In the genomic region with DNA sequence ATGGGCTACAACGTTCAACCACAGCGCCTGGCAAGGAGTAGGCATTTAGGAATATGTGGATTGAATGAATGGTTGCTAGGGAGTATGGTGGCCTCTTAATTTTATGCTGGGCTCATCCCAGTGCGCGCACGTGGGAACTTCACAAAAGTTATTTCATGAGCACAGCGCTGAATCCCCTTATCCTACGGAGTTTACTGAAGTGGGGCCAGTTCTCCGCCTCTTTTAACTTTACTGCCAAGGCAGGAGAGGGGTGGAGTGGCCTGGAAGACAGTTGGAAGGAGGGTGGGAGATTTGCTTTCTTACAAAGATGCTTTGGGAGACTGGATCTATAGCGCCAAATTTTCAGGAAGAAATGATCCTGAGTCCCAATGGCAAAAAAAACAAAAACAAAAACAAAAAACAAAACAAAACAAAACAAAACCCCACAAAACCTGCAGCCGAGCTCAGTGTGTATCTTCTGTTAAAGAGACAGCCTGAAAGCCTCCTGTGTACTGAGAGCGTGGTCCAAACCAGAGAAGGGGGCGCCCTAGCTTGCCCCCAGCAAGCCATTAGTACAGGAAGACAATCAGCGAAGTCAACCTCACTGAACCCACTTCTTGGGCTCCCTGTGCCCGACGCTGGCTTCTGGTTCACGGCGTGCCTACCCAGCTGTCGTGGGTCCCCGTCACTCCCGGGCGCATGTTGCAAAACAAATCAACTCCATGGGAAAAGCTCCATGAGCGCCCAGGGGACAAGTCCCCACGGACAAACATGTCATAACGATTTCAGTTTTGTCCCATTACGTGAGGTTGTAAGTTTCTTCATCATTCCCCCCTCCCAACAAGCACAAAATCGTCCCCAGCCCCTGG, we compare ENCODE assay signal across 10 cellular contexts.
DNase-seq lines count a peak whose midpoint lies in the region; ATAC-seq and TF ChIP-seq lines count a peak whose summit lies in the region.
"Had no signal": no experiment of that assay in that cellular context is flagged by ENCODE, and none has a peak within 500 bp of the region (broad histone marks: within the 10 kb centered on the region; RNA-seq: fewer than 3 reads in every experiment).

No MANE protein-coding gene starts in this region.

- peak; percentile 14 for DNase-seq in NCI-H1092 treated with DMSO at 0.1 percent for 48 hours (lab: John Stamatoyannopoulos, UW)
- no peak for DNase-seq in NCI-H1092 (lab: John Stamatoyannopoulos, UW)
- DNase-seq in chondrocyte (ENCODE audit: low spot score) = no peak
- DNase-seq in lower lobe of right lung = no peak
- no peak for DNase-seq in inferior parietal cortex (ENCODE audit: extremely low spot score)
- DNase-seq in midbrain (lab: John Stamatoyannopoulos, UW) = no peak
- DNase-seq: NCI-H2029 had no signal

- ATAC-seq in lower lobe of right lung (no peak), GM19455 (IDR thresholded peaks at IDR 0.05; ENCODE audit: unreplicated experiment) (no peak)

- no peaks in the 10 kb centered on the region for H3K36me3 ChIP-seq in lower lobe of right lung
- H3K36me3 ChIP-seq in subcutaneous abdominal adipose tissue (ENCODE audit: control insufficient read depth in 5 of 5, insufficient read depth in 5 of 5, low read length in 5 of 5) = no peaks in the 10 kb centered on the region

- H3K27me3 Mint-ChIP-seq in chondrocyte (ENCODE audit: low read depth) = peaks cover 62% of the 10 kb centered on the region

- no peak overlapping the region for H3K9ac ChIP-seq in subcutaneous abdominal adipose tissue (ENCODE audit: low read length in 5 of 5)

- H3K4me1 ChIP-seq in lower lobe of right lung (no peaks in the 10 kb centered on the region), subcutaneous abdominal adipose tissue (ENCODE audit: control insufficient read depth in 5 of 5, insufficient read depth in 5 of 5, low read length in 5 of 5) (peaks cover 0 to 27% (median 25%) of the 10 kb centered on the region in 5 donors)

- H3K9me3 Mint-ChIP-seq in chondrocyte (ENCODE audit: low read depth) = no peaks in the 10 kb centered on the region

- H3K9me3 ChIP-seq in lower lobe of right lung (no peaks in the 10 kb centered on the region), subcutaneous abdominal adipose tissue (ENCODE audit: control insufficient read depth in 5 of 5, low read length in 5 of 5) (no peaks in the 10 kb centered on the region)

- intact Hi-C loops in lower lobe of right lung (cut with DNase I) = no loop called here

- no peak overlapping the region for H3K27ac Mint-ChIP-seq in chondrocyte (ENCODE audit: unreplicated experiment)

- H3K27me3 ChIP-seq in lower lobe of right lung (ENCODE audit: low read depth) (peaks cover 27% of the 10 kb centered on the region), subcutaneous abdominal adipose tissue (ENCODE audit: control insufficient read depth in 5 of 5, insufficient read depth in 4 of 5, low read length in 5 of 5) (peaks cover 2 to 24% (median 15%) of the 10 kb centered on the region in 5 donors)

- peak overlapping the region; percentile 73 for H3K4me3 Mint-ChIP-seq in chondrocyte (ENCODE audit: unreplicated experiment)

- H3K4me3 ChIP-seq in lower lobe of right lung (peak overlapping the region; percentile 32), subcutaneous abdominal adipose tissue (ENCODE audit: low read depth in 1 of 5, low read length in 5 of 5) (peak overlapping the region; percentile 29 to 65 (median 51))

- H3K4me1 Mint-ChIP-seq in chondrocyte (ENCODE audit: low read depth) = peaks cover 13% of the 10 kb centered on the region

- no peak overlapping the region for H3K27ac ChIP-seq in lower lobe of right lung
- no peak overlapping the region for H3K27ac ChIP-seq in subcutaneous abdominal adipose tissue (ENCODE audit: low read depth, low read length)
- H3K27ac ChIP-seq: RWPE1 had no signal

- H3K36me3 Mint-ChIP-seq in chondrocyte (ENCODE audit: low read depth) = peaks cover 3% of the 10 kb centered on the region

- no peak for TF ChIP-seq CTCF in chondrocyte (IDR thresholded peaks at IDR 0.05)
- TF ChIP-seq CTCF in lower lobe of right lung (IDR thresholded peaks at IDR 0.05) = no peak
